Comparison of ENCODE assay signal across 17 cellular contexts in the genomic region with DNA sequence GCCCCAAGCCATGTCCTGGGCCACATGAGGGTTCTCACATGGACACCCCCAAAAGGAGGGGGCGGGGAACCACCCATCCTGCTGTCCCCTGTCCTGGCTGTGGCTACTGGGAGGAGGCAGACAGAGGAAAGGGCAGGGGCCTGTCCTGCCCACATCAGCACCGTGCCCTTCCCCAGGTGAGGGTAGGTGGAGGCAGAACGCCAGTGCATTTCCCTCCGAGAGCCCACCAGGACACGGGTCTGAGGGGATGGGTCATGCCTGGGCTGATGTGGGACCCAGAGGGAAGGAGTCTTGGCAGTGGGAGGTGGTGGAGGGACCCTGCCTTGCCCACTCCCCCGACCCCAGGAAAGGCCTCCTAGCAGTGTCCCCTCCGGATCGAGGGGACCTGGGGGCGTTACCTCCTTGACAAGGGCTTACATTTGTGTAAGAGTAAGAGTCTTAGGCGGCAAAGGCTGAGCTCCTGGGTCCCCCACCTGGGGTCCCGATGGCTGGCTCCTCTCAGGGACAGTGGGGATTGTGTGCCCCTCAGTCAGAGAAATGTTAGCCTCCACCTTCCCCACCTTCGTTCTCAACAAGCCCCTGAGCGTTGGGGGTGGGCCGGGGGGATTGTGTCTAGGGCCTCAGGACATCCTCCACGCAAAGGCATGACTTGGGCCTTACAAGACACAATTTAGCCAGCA. TPM values are rescaled to one million over a fixed set of nuclear protein-coding genes. Genes with fewer than 3 reads are reported as not detected.
A peak's percentile ranks its signal among the peaks of the same experiment; 100 is the strongest.
DNase-seq lines count a peak whose midpoint lies in the region; ATAC-seq and TF ChIP-seq lines count a peak whose summit lies in the region.
"Had no signal": no experiment of that assay in that cellular context is flagged by ENCODE, and none has a peak within 500 bp of the region (broad histone marks: within the 10 kb centered on the region; RNA-seq: fewer than 3 reads in every experiment).

No MANE protein-coding gene starts in this region.

- intact Hi-C loops in breast epithelium (cut with DNase I; ENCODE audit: low total_unique reads), result no loop called here
- intact Hi-C loops in MCF 10A (cut with micrococcal nuclease), result no loop called here
- intact Hi-C loops in vagina (cut with DNase I), result no loop called here

- TF ChIP-seq CTCF in breast epithelium (IDR thresholded peaks at IDR 0.05) (no peak), MCF 10A (IDR thresholded peaks at IDR 0.05; ENCODE audit: unreplicated experiment) (no peak), vagina (IDR thresholded peaks at IDR 0.05) (no peak), H9 (conservative IDR thresholded peaks at IDR 0.05) (no peak)

- no peak overlapping the region for H3K4me3 ChIP-seq in breast epithelium
- H3K4me3 ChIP-seq in mesenchymal stem cell (ENCODE audit: insufficient read depth in 1 of 2, low read depth in 1 of 2, low read length in 2 of 2), result no peak overlapping the region
- H3K4me3 ChIP-seq in vagina, result no peak overlapping the region

- H4K8ac ChIP-seq in mesenchymal stem cell (ENCODE audit: low read length) (no peak overlapping the region), H9 (replicated peaks; ENCODE audit: insufficient read length, low read depth, low read length) (no peak overlapping the region)

- H2BK12ac ChIP-seq in mesenchymal stem cell (ENCODE audit: low read length in 2 of 2) (no peak overlapping the region), H9 (ENCODE audit: insufficient read length, low read depth, low read length) (no peak overlapping the region)

- H4K91ac ChIP-seq in mesenchymal stem cell (ENCODE audit: low read length), result no peak overlapping the region
- H4K91ac ChIP-seq in H9 (ENCODE audit: insufficient read length, low read depth, low read length), result no peak overlapping the region

- TF ChIP-seq POLR2A in breast epithelium (IDR thresholded peaks at IDR 0.05) (no peak), vagina (IDR thresholded peaks at IDR 0.05) (no peak)

- 91% methylated on average over 15 of the region's 15 CpGs for WGBS in mesenchymal stem cell
- WGBS in H9 (ENCODE audit: extremely low coverage, insufficient read length, low lambda C conversion rate), result no CpG with 5 or more reads among the region's 15 CpGs

- H3K4ac ChIP-seq in mesenchymal stem cell (ENCODE audit: low read depth in 1 of 2, low read length in 2 of 2), result no peak overlapping the region
- no peak overlapping the region for H3K4ac ChIP-seq in H9 (ENCODE audit: low read depth, low read length)

- no peaks in the 10 kb centered on the region for H3K79me1 ChIP-seq in mesenchymal stem cell (replicated peaks; ENCODE audit: low read length, poor library complexity, severe bottlenecking)
- no peaks in the 10 kb centered on the region for H3K79me1 ChIP-seq in H9 (ENCODE audit: insufficient read depth, low read depth, low read length, poor library complexity, severe bottlenecking)

- peak overlapping the region; percentile 6 to 88 for H3K27ac ChIP-seq in breast epithelium
- H3K27ac ChIP-seq in KOPT-K1 (ENCODE audit: low read depth, low read length, poor library complexity, severe bottlenecking), result peak overlapping the region; percentile 85
- H3K27ac ChIP-seq in mesenchymal stem cell (ENCODE audit: low read length, poor library complexity, severe bottlenecking), result no peak overlapping the region
- H3K27ac ChIP-seq in vagina, result peak overlapping the region; percentile 15
- H3K27ac ChIP-seq in H9 (ENCODE audit: insufficient read length, low read depth, low read length), result no peak overlapping the region

- H3T11ph ChIP-seq in H9 (ENCODE audit: low read length), result no peak overlapping the region

- DNase-seq in breast epithelium (ENCODE audit: low spot score in 2 of 2), result no peak
- DNase-seq in MCF 10A (ENCODE audit: unreplicated experiment), result no peak
- DNase-seq in mesenchymal stem cell, result no peak
- DNase-seq in vagina (ENCODE audit: extremely low spot score in 2 of 2), result no peak
- DNase-seq in DMS79 treated with DMSO at 0.1 percent for 48 hours (lab: John Stamatoyannopoulos, UW), result no peak
- no peak for DNase-seq in H9
- DNase-seq: HCEC 1CT, Karpas-422, NCI-H1417, NCI-H2029, NCI-H2171 treated with DMSO at 0.1 percent for 48 hours, SHP77 had no signal

- H3K36me3 Mint-ChIP-seq in MCF 10A (ENCODE audit: insufficient read depth, unreplicated experiment) (no peaks in the 10 kb centered on the region), H9 (ENCODE audit: insufficient read depth in 1 of 3, low read depth in 3 of 3) (peaks cover 0 to 3% (median 0%) of the 10 kb centered on the region in 3 experiments; a peak in 2 of 7 replicates)

- H3K79me2 ChIP-seq in H9 (ENCODE audit: insufficient read depth, low read length), result no peaks in the 10 kb centered on the region

- ATAC-seq in HG02938 (IDR thresholded peaks at IDR 0.05; ENCODE audit: unreplicated experiment), result no peak

- no peaks in the 10 kb centered on the region for H3K9me3 ChIP-seq in breast epithelium
- no peaks in the 10 kb centered on the region for H3K9me3 ChIP-seq in KOPT-K1 (ENCODE audit: insufficient read depth, low read length, poor library complexity, severe bottlenecking)
- no peaks in the 10 kb centered on the region for H3K9me3 ChIP-seq in mesenchymal stem cell (ENCODE audit: control insufficient read depth, low read length)
- no peaks in the 10 kb centered on the region for H3K9me3 ChIP-seq in vagina
- H3K9me3 ChIP-seq in H9 (ENCODE audit: control insufficient read depth, low read depth, low read length), result no peaks in the 10 kb centered on the region

- H4K20me1 ChIP-seq in H9 (ENCODE audit: control insufficient read depth, insufficient read depth, insufficient read length), result no peaks in the 10 kb centered on the region

- H3K27me3 ChIP-seq in breast epithelium (no peaks in the 10 kb centered on the region), mesenchymal stem cell (ENCODE audit: control insufficient read depth in 1 of 2, insufficient read depth in 1 of 2, low read length in 2 of 2) (peaks cover 0 to 23% of the 10 kb centered on the region in 2 experiments), vagina (no peaks in the 10 kb centered on the region), H9 (ENCODE audit: insufficient read depth, low read length) (no peaks in the 10 kb centered on the region)

- H4K5ac ChIP-seq in H9 (ENCODE audit: insufficient read length, low read depth, low read length), result no peak overlapping the region

- H3K9ac ChIP-seq in mesenchymal stem cell (ENCODE audit: low read length) (no peak overlapping the region), H9 (ENCODE audit: extremely low read depth, insufficient read length, low read length) (no peak overlapping the region)

- no peaks in the 10 kb centered on the region for H3K9me3 Mint-ChIP-seq in MCF 10A (ENCODE audit: unreplicated experiment)
- H3K9me3 Mint-ChIP-seq in H9, result peaks cover 0 to under 1% of the 10 kb centered on the region in 2 experiments; a peak in 1 of 5 replicates

- no peak overlapping the region for H2BK5ac ChIP-seq in mesenchymal stem cell (ENCODE audit: low read depth, low read length, poor library complexity, severe bottlenecking)
- no peak overlapping the region for H2BK5ac ChIP-seq in H9 (ENCODE audit: insufficient read length, low read length)

- peak overlapping the region; percentile 49 for H2BK15ac ChIP-seq in mesenchymal stem cell (ENCODE audit: low read depth, poor library complexity, severe bottlenecking)
- no peak overlapping the region for H2BK15ac ChIP-seq in H9 (ENCODE audit: low read depth, low read length)

- H3K4me1 Mint-ChIP-seq in MCF 10A (ENCODE audit: insufficient read depth, unreplicated experiment) (no peaks in the 10 kb centered on the region), H9 (peaks cover 22 to 26% of the 10 kb centered on the region in 2 experiments)

- H3K4me3 Mint-ChIP-seq in MCF 10A (ENCODE audit: unreplicated experiment) (no peak overlapping the region), H9 (no peak overlapping the region)

- no peak overlapping the region for H2BK20ac ChIP-seq in H9 (ENCODE audit: low read depth, low read length, poor library complexity, severe bottlenecking)

- H3K23ac ChIP-seq in mesenchymal stem cell (ENCODE audit: low read length in 2 of 2) (no peak overlapping the region), H9 (ENCODE audit: insufficient read length, low read depth, low read length) (no peak overlapping the region)

- H3K36me3 ChIP-seq in breast epithelium, result no peaks in the 10 kb centered on the region
- no peaks in the 10 kb centered on the region for H3K36me3 ChIP-seq in KOPT-K1 (ENCODE audit: insufficient read depth, low read length)
- no peaks in the 10 kb centered on the region for H3K36me3 ChIP-seq in mesenchymal stem cell (ENCODE audit: control insufficient read depth in 1 of 2, insufficient read depth in 2 of 2, low read depth in 1 of 2, low read length in 2 of 2)
- no peaks in the 10 kb centered on the region for H3K36me3 ChIP-seq in vagina

- H3K27me3 Mint-ChIP-seq in MCF 10A (ENCODE audit: insufficient read depth, unreplicated experiment), result no peaks in the 10 kb centered on the region
- H3K27me3 Mint-ChIP-seq in H9 (ENCODE audit: low read depth), result peaks cover under 1% of the 10 kb centered on the region

- no peak overlapping the region for H3K27ac Mint-ChIP-seq in MCF 10A (ENCODE audit: low read depth, unreplicated experiment)
- H3K27ac Mint-ChIP-seq in H9, result no peak overlapping the region

- no TSS peak for BruUV-seq in MCF 10A (replicated peaks; lab: Mats Ljungman, UMichigan)

- no peaks in the 10 kb centered on the region for H3K23me2 ChIP-seq in H9 (ENCODE audit: insufficient read length, low read depth, low read length, poor library complexity, severe bottlenecking)

- H2AK5ac ChIP-seq in mesenchymal stem cell (ENCODE audit: low read length, severe bottlenecking), result no peak overlapping the region
- H2AK5ac ChIP-seq in H9 (ENCODE audit: insufficient read length, low read length), result no peak overlapping the region

- H3K18ac ChIP-seq in mesenchymal stem cell (ENCODE audit: low read depth in 1 of 2, low read length in 2 of 2) (no peak overlapping the region), H9 (ENCODE audit: insufficient read length, low read depth, low read length) (no peak overlapping the region)

- H2BK120ac ChIP-seq in mesenchymal stem cell (ENCODE audit: low read depth, low read length) (no peak overlapping the region), H9 (ENCODE audit: low read depth, low read length, poor library complexity, severe bottlenecking) (no peak overlapping the region)

- H2AFZ ChIP-seq in mesenchymal stem cell (ENCODE audit: low read depth, low read length), result no peak overlapping the region
- no peak overlapping the region for H2AFZ ChIP-seq in H9 (ENCODE audit: low read length)

- no peak overlapping the region for H3K4me2 ChIP-seq in mesenchymal stem cell (ENCODE audit: low read length, poor library complexity, severe bottlenecking)
- H3K4me2 ChIP-seq in H9 (ENCODE audit: insufficient read depth, insufficient read length, low read length), result no peak overlapping the region

- POLR2A ChIA-PET in MCF 10A (lab: Yijun Ruan, JAX), result interaction anchor here (1.2 kb wide), 1 partner anchor 70 kb away, joined by 3 read pairs; no protein-coding TSS in a partner anchor

- no peak overlapping the region for H3K56ac ChIP-seq in H9 (ENCODE audit: insufficient read length, low read depth, low read length)

- H3K14ac ChIP-seq in mesenchymal stem cell (ENCODE audit: low read length in 2 of 2) (no peak overlapping the region), H9 (ENCODE audit: insufficient read depth, low read length) (no peak overlapping the region; the same call in 1 of the 2 replicates)

- H3K4me1 ChIP-seq in breast epithelium, result peaks cover 7 to 16% of the 10 kb centered on the region in 2 donors
- peaks cover 18% of the 10 kb centered on the region for H3K4me1 ChIP-seq in mesenchymal stem cell (ENCODE audit: control insufficient read depth, insufficient read depth, low read depth, low read length)
- peaks cover 49% of the 10 kb centered on the region for H3K4me1 ChIP-seq in vagina
- peaks cover 3% of the 10 kb centered on the region; the same call in 1 of the 2 replicates for H3K4me1 ChIP-seq in H9 (ENCODE audit: insufficient read depth, low read length)

- CTCF ChIA-PET in MCF 10A (lab: Yijun Ruan, JAX), result interaction anchor here (1.0 kb wide), 1 partner anchor 11 kb away, joined by 3 read pairs; no protein-coding TSS in a partner anchor

RNA-seq across cellular contexts. Expression of a gene that starts 6.1 kb away (rescaled TPM):
- 1 to 10 TPM in 1 of 3 donors, under 1 TPM in 1, not detected in 1; 0.98 to 1.3 TPM for total RNA-seq in breast epithelium
- not detected in 2 replicates for total RNA-seq in MCF 10A (2022)
- not detected for polyA plus RNA-seq in mesenchymal stem cell (2013, experiment 1 of 2)
- polyA plus RNA-seq in mesenchymal stem cell (2013, experiment 2 of 2), result not detected
- not detected for total RNA-seq in vagina
- total RNA-seq in H9 (2021), result 0.79 and 1.8 TPM in 2 replicates
- total RNA-seq: A172, HepG2 had no signal

RNA-seq across cellular contexts. Expression of a gene that starts 24.0 kb away (rescaled TPM):
- 10 to 100 TPM; 15.5 to 61.5 (median 57.0) TPM for total RNA-seq in breast epithelium
- total RNA-seq in MCF 10A (2022), result not detected in 2 replicates
- polyA plus RNA-seq in mesenchymal stem cell (2013, experiment 1 of 2), result 0.04 TPM
- 0.05 TPM for polyA plus RNA-seq in mesenchymal stem cell (2013, experiment 2 of 2)
- 19.4 TPM for total RNA-seq in vagina
- 8.1 and 9.4 TPM in 2 replicates for total RNA-seq in H9 (2021)
- total RNA-seq: A172, NCI-H460 had no signal

Comparison
In these comparisons a context has a peak if more than half of its experiments do, and no peak if none do; other contexts are left out.
1. H3K27ac ChIP-seq: peak in breast epithelium (2 of 2), KOPT-K1 (single experiment) and vagina (single experiment); none in mesenchymal stem cell (single experiment) and H9 (single experiment).